Comparison of ENCODE assay signal across 8 cellular contexts in genomic region chr6:20211941-20212391, GRCh38. TPM values are rescaled to one million over a fixed set of nuclear protein-coding genes. Genes with fewer than 3 reads are reported as not detected.
DNase-seq lines count a peak whose midpoint lies in the region; ATAC-seq and TF ChIP-seq lines count a peak whose summit lies in the region.

No MANE protein-coding gene starts in this region.

- H2BK15ac ChIP-seq in mesenchymal stem cell (ENCODE audit: low read depth, poor library complexity, severe bottlenecking), result peak overlapping the region; percentile 44

- BruUV-seq in Panc1 (replicated peaks; lab: Mats Ljungman, UMichigan), result no TSS peak

- H2BK120ac ChIP-seq in mesenchymal stem cell (ENCODE audit: low read depth, low read length), result no peak overlapping the region

- TF ChIP-seq CTCF in Panc1 (IDR thresholded peaks at IDR 0.05), result no peak
- TF ChIP-seq CTCF in coronary artery (IDR thresholded peaks at IDR 0.05), result no peak

- peak overlapping the region; percentile 18 to 21 for H2BK12ac ChIP-seq in mesenchymal stem cell (ENCODE audit: low read length in 2 of 2)

- ATAC-seq in HG03108 (IDR thresholded peaks at IDR 0.05; ENCODE audit: unreplicated experiment) (peak; percentile 11), Panc1 (peak; percentile 73)

- H3K36me3 ChIP-seq in Panc1 (ENCODE audit: control insufficient read depth, insufficient read depth, low read length) (no peaks in the 10 kb centered on the region; the same call in none of the 2 replicates), mesenchymal stem cell (ENCODE audit: control insufficient read depth in 1 of 2, insufficient read depth in 2 of 2, low read depth in 1 of 2, low read length in 2 of 2) (no peaks in the 10 kb centered on the region), thymus (ENCODE audit: control insufficient read depth, insufficient read depth) (no peaks in the 10 kb centered on the region)

- peak overlapping the region; percentile 85 for H3K27ac ChIP-seq in Panc1 (ENCODE audit: low read length)
- peak overlapping the region; percentile 85 to 95 for H3K27ac ChIP-seq in coronary artery
- no peak overlapping the region for H3K27ac ChIP-seq in mesenchymal stem cell (ENCODE audit: low read length, poor library complexity, severe bottlenecking)
- H3K27ac ChIP-seq in thymus (ENCODE audit: low read depth), result peak overlapping the region; percentile 68

- peak overlapping the region; percentile 79 to 83 for H3K18ac ChIP-seq in mesenchymal stem cell (ENCODE audit: low read depth in 1 of 2, low read length in 2 of 2)

- H2BK5ac ChIP-seq in mesenchymal stem cell (ENCODE audit: low read depth, low read length, poor library complexity, severe bottlenecking), result no peak overlapping the region

- H3K4ac ChIP-seq in mesenchymal stem cell (ENCODE audit: low read depth in 1 of 2, low read length in 2 of 2), result peak overlapping the region; percentile 15 to 32

- peak overlapping the region; percentile 73 for H3K4me2 ChIP-seq in mesenchymal stem cell (ENCODE audit: low read length, poor library complexity, severe bottlenecking)

- CTCF ChIA-PET in Panc1 (lab: Charles Lee), result interaction anchor here (0.6 kb wide), 1 partner anchor 31 kb away, joined by 3 read pairs; no protein-coding TSS in a partner anchor

- peak overlapping the region; percentile 84 for H3K9ac ChIP-seq in mesenchymal stem cell (ENCODE audit: low read length)

- peak overlapping the region in 1 of 2 experiments; percentile 66 for H3K23ac ChIP-seq in mesenchymal stem cell (ENCODE audit: low read length in 2 of 2)

- no peaks in the 10 kb centered on the region for H3K27me3 ChIP-seq in Panc1 (ENCODE audit: control insufficient read depth, insufficient read depth, low read length)
- H3K27me3 ChIP-seq in mesenchymal stem cell (ENCODE audit: control insufficient read depth in 1 of 2, insufficient read depth in 1 of 2, low read length in 2 of 2), result no peaks in the 10 kb centered on the region
- no peaks in the 10 kb centered on the region for H3K27me3 ChIP-seq in thymus (ENCODE audit: control insufficient read depth, insufficient read depth)

- peak overlapping the region; percentile 59 for H4K8ac ChIP-seq in mesenchymal stem cell (ENCODE audit: low read length)

- peak overlapping the region in 1 of 2 experiments; percentile 95 for H3K14ac ChIP-seq in mesenchymal stem cell (ENCODE audit: low read length in 2 of 2)

- in situ Hi-C loops in Panc1 (cut with HindIII; ENCODE audit: low pct_unique_long_range_greater_than_20kb, low sequenced_read_pairs), result no loop called here

- POLR2A ChIA-PET in Panc1 (lab: Charles Lee), result no interaction called here

- no peaks in the 10 kb centered on the region for H3K9me3 ChIP-seq in Panc1 (ENCODE audit: control insufficient read depth, insufficient read depth, low read depth, low read length)
- H3K9me3 ChIP-seq in mesenchymal stem cell (ENCODE audit: control insufficient read depth, low read length), result no peaks in the 10 kb centered on the region
- no peaks in the 10 kb centered on the region for H3K9me3 ChIP-seq in thymus (ENCODE audit: control insufficient read depth)

- H2AK5ac ChIP-seq in mesenchymal stem cell (ENCODE audit: low read length, severe bottlenecking), result no peak overlapping the region

- intact Hi-C loops in Panc1 (cut with micrococcal nuclease; ENCODE audit: unreplicated experiment), result no loop called here

- peaks cover 43% of the 10 kb centered on the region for H3K4me1 ChIP-seq in Panc1 (ENCODE audit: control insufficient read depth, insufficient read depth, low read length)
- peaks cover 7% of the 10 kb centered on the region for H3K4me1 ChIP-seq in mesenchymal stem cell (ENCODE audit: control insufficient read depth, insufficient read depth, low read depth, low read length)
- peaks cover 9% of the 10 kb centered on the region for H3K4me1 ChIP-seq in thymus (ENCODE audit: control insufficient read depth, insufficient read depth, low read length)

- peak; percentile 5 to 20 for DNase-seq in stimulated activated CD4-positive, alpha-beta T cell treated with anti-CD3 and anti-CD28 coated beads, Interleukin-4, amount 100 ng/mL, for 4 hours
- DNase-seq in stimulated activated CD4-positive, alpha-beta T cell treated with anti-CD3 and anti-CD28 coated beads, Interleukin-15, amount 100 ng/mL, for 24 hours, result no peak
- no peak for DNase-seq in Panc1 (ENCODE audit: low read depth, low spot score)
- DNase-seq in coronary artery (ENCODE audit: low spot score), result no peak
- DNase-seq in mesenchymal stem cell, result peak; percentile 72
- DNase-seq in stimulated activated CD4-positive, alpha-beta T cell treated with anti-CD3 and anti-CD28 coated beads, Interleukin-12 subunit alpha, Interleukin-12 subunit beta, amount 100 ng/mL, for 4 hours, result no peak

- H2AFZ ChIP-seq in mesenchymal stem cell (ENCODE audit: low read depth, low read length), result peak overlapping the region; percentile 74

- WGBS in mesenchymal stem cell, result 2% methylated on average over 31 of the region's 37 CpGs
- WGBS in thymus, result under 1% methylated on average over 37 of the region's 37 CpGs

- H3K79me1 ChIP-seq in mesenchymal stem cell (replicated peaks; ENCODE audit: low read length, poor library complexity, severe bottlenecking), result peaks cover 4% of the 10 kb centered on the region

- H3K4me3 ChIP-seq in Panc1 (ENCODE audit: low read depth in 2 of 2, low read length in 2 of 2) (peak overlapping the region; percentile 78 to 85), coronary artery (peak overlapping the region; percentile 93), mesenchymal stem cell (ENCODE audit: insufficient read depth in 1 of 2, low read depth in 1 of 2, low read length in 2 of 2) (peak overlapping the region; percentile 73 to 91), thymus (ENCODE audit: low read length) (peak overlapping the region; percentile 68)

- peak overlapping the region; percentile 47 for H4K91ac ChIP-seq in mesenchymal stem cell (ENCODE audit: low read length)

RNA-seq across cellular contexts. Expression of gene MBOAT1, which starts 0.3 kb away (rescaled TPM):
- total RNA-seq in Panc1 (2021; ENCODE audit: unreplicated experiment), result 15.1 TPM
- 6.3 TPM for polyA plus RNA-seq in Panc1 (2012; ENCODE audit: insufficient read length)
- 2.7 TPM for polyA plus RNA-seq in mesenchymal stem cell (2013, experiment 1 of 2)
- 2.9 TPM for polyA plus RNA-seq in mesenchymal stem cell (2013, experiment 2 of 2)
- polyA plus RNA-seq in thymus, result 2.3 TPM

Comparison
In these comparisons a context has a peak if more than half of its experiments do, and no peak if none do; other contexts are left out.
1. DNase-seq: peak in stimulated activated CD4-positive, alpha-beta T cell treated with anti-CD3 and anti-CD28 coated beads, Interleukin-4, amount 100 ng/mL, for 4 hours (2 of 2) and mesenchymal stem cell (single experiment); none in stimulated activated CD4-positive, alpha-beta T cell treated with anti-CD3 and anti-CD28 coated beads, Interleukin-15, amount 100 ng/mL, for 24 hours (single experiment), Panc1 (single experiment), coronary artery (single experiment) and stimulated activated CD4-positive, alpha-beta T cell treated with anti-CD3 and anti-CD28 coated beads, Interleukin-12 subunit alpha, Interleukin-12 subunit beta, amount 100 ng/mL, for 4 hours (single experiment).
2. Peak in every context shown above with its lines, with median percentiles within 50 percentile points of each other: H3K4me3 ChIP-seq.